Comparison of ENCODE assay signal across 12 cellular contexts in the genomic region with DNA sequence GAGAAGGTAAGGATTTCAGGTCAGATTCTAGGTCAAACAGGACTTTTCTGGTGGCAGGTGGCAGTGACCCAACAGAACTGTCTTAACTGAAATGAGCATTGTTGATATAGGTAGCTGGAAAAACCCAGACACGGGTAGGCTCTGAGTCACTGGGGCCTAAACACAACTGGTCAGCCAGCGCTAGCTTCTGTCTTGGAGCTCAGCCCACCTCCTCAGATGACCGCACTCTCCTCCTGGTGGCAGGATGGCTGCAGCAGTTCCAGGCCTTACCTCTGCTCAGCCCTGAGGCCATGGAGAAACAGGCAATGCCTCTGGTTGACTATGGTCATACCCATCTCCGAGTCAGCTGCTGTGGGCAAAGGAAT.
DNase-seq lines count a peak whose midpoint lies in the region; ATAC-seq and TF ChIP-seq lines count a peak whose summit lies in the region.
"Had no signal": no experiment of that assay in that cellular context is flagged by ENCODE, and none has a peak within 500 bp of the region (broad histone marks: within the 10 kb centered on the region; RNA-seq: fewer than 3 reads in every experiment).

No MANE protein-coding gene starts in this region.

- H3K27me3 ChIP-seq in cardiac muscle cell (peaks cover 37% of the 10 kb centered on the region), left lung (peaks cover 16 to 62% of the 10 kb centered on the region in 2 donors)
- H3K27me3 ChIP-seq: thyroid gland had no signal

- no peak overlapping the region for H3K27ac ChIP-seq in cardiac muscle cell
- H3K27ac ChIP-seq in left lung: peak overlapping the region in 1 of 2 donors; percentile 1

- DNase-seq in cardiac muscle cell (ENCODE audit: low read depth in 1 of 2, low spot score in 1 of 2) (peak in 1 of 2 donors; percentile 81), left ventricle myocardium superior (no peak), astrocyte of the hippocampus (ENCODE audit: low read depth, low spot score) (peak; percentile 77), iris pigment epithelial cell (ENCODE audit: low read depth) (peak; percentile 91), ureter (ENCODE audit: low spot score) (peak; percentile 31), NCI-H1048 (lab: John Stamatoyannopoulos, UW) (no peak), NCI-H1092 (lab: John Stamatoyannopoulos, UW) (no peak), left lung (no peak)
- DNase-seq: activated CD8-positive, alpha-beta memory T cell treated with anti-CD3 and anti-CD28 coated beads for 24 hours; NCI-H524 treated with DMSO at 0.1 percent for 48 hours; SHP77; thyroid gland had no signal

- ATAC-seq in left ventricle myocardium superior (no peak), left lung (no peak)

- TF ChIP-seq CTCF in cardiac muscle cell (IDR thresholded peaks at IDR 0.05; ENCODE audit: low read depth, low read length) (peak; percentile 39), left lung (IDR thresholded peaks at IDR 0.05) (no peak)

- no peak overlapping the region for H3K4me3 ChIP-seq in cardiac muscle cell
- no peak overlapping the region for H3K4me3 ChIP-seq in left lung
- H3K4me3 ChIP-seq: thyroid gland had no signal

- no peaks in the 10 kb centered on the region for H3K4me1 ChIP-seq in cardiac muscle cell (ENCODE audit: low read depth)
- H3K4me1 ChIP-seq in left lung: peaks cover 3 to 32% of the 10 kb centered on the region in 2 donors

- no peaks in the 10 kb centered on the region for H3K9me3 ChIP-seq in cardiac muscle cell (ENCODE audit: low read depth)
- no peaks in the 10 kb centered on the region for H3K9me3 ChIP-seq in left lung
- H3K9me3 ChIP-seq: thyroid gland had no signal

- intact Hi-C loops in left ventricle myocardium superior (cut with micrococcal nuclease): no loop called here
- intact Hi-C loops in left lung (cut with DNase I): no loop called here

- no peaks in the 10 kb centered on the region for H3K36me3 ChIP-seq in cardiac muscle cell
- no peaks in the 10 kb centered on the region for H3K36me3 ChIP-seq in left lung
- H3K36me3 ChIP-seq: thyroid gland had no signal

Comparison
In these comparisons a context has a peak if more than half of its experiments do, and no peak if none do; other contexts are left out.
1. DNase-seq: peak in astrocyte of the hippocampus (single experiment), iris pigment epithelial cell (single experiment) and ureter (single experiment); none in left ventricle myocardium superior (single experiment), NCI-H1048 (single experiment), NCI-H1092 (single experiment) and left lung (0 of 2).